27 cellular contexts compared by ENCODE assay signal in the genomic region with DNA sequence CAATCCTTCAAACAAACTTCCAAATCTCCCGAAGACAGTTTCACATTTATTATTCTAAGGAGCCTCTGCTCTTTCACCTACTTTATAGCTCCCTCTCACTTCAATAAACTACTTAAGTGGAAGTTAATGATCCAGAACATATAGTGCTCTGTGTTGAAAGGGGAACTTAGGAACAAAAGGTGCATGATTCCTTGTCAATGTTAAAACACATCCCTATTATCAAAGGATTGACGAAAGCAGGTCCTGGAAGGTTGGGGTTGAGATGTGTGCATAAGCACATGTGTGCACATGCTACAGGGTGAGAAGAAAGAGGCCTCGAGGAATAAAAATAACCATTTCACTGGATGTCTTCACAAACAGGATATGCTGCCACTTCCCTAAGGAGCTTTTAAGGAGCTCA.
DNase-seq lines count a peak whose midpoint lies in the region; FAIRE-seq and TF ChIP-seq lines count a peak whose summit lies in the region.
"Had no signal": no experiment of that assay in that cellular context is flagged by ENCODE, and none has a peak within 500 bp of the region (broad histone marks: within the 10 kb centered on the region; RNA-seq: fewer than 3 reads in every experiment).

No MANE protein-coding gene starts in this region.

- no peak overlapping the region for H3K4me3 ChIP-seq in BLaER1 treated with 17β-estradiol and CSF1 and Interleukin-3, amounts not matched to agents 10 nM and 100 nM
- H3K4me3 ChIP-seq: dorsolateral prefrontal cortex, K562, ovary, Peyer's patch had no signal

- POLR2A ChIA-PET in HEK293T (lab: Yijun Ruan, JAX) = interaction anchor here (1.3 kb wide), 1 partner anchor 9 kb away, joined by 4 read pairs; no protein-coding TSS in a partner anchor

- no peaks in the 10 kb centered on the region for H3K27me3 ChIP-seq in BLaER1 treated with 17β-estradiol and CSF1 and Interleukin-3, amounts not matched to agents 10 nM and 100 nM
- H3K27me3 ChIP-seq: dorsolateral prefrontal cortex, ovary, Peyer's patch had no signal

- H3K36me3 ChIP-seq in BLaER1 treated with 17β-estradiol and CSF1 and Interleukin-3, amounts not matched to agents 10 nM and 100 nM = peaks cover 0 to 32% (median 10%) of the 10 kb centered on the region in 11 experiments; a peak in 9 of 22 replicates
- H3K36me3 ChIP-seq: ovary, Peyer's patch had no signal

- peaks cover 0 to 21% (median 17%) of the 10 kb centered on the region in 10 experiments; a peak in 14 of 20 replicates for H3K4me1 ChIP-seq in BLaER1 treated with 17β-estradiol and CSF1 and Interleukin-3, amounts not matched to agents 10 nM and 100 nM
- H3K4me1 ChIP-seq: Peyer's patch had no signal

- H3K9me3 Mint-ChIP-seq in T-helper 2 cell treated with Interferon-gamma antibody and Interleukin-4, amounts not matched to agents 5 μg/mL and 100 μg/mL, for 36 hours = no peaks in the 10 kb centered on the region
- H3K9me3 Mint-ChIP-seq: activated CD8-positive, alpha-beta T cell treated with anti-CD3 and anti-CD28 coated beads for 36 hours; activated naive CD4-positive, alpha-beta T cell treated with anti-CD3 and anti-CD28 coated beads, Interleukin-2, amount 10 ng/mL, durations not matched to agents 7 days and 5 days; activated T-helper 1 cell treated with anti-CD3 and anti-CD28 coated beads, Interleukin-12 subunit alpha, Interleukin-12 subunit beta, Interleukin-2, Interleukin-4 antibody, amounts not matched to agents 30 ng/mL and 10 ng/mL and 1 ng/mL, durations not matched to agents 14 hours and 24 hours and 36 hours; natural killer cell treated with Interleukin-12 subunit alpha and Interleukin-12 subunit beta and Interleukin-15 and Interleukin-18, amount 100 ng/mL, for 72 hours had no signal

- no peak for DNase-seq in HEK293T (ENCODE audit: extremely low spot score)
- DNase-seq in NCI-H524 treated with DMSO at 0.1 percent for 48 hours (lab: John Stamatoyannopoulos, UW) = peak; percentile 51
- DNase-seq in left kidney (ENCODE audit: low read depth, low spot score) = peak; percentile 84
- no peak for DNase-seq in T-helper 2 cell treated with Interferon-gamma antibody and Interleukin-4, amounts not matched to agents 5 μg/mL and 100 μg/mL, for 36 hours (ENCODE audit: low spot score)
- no peak for DNase-seq in GM12891 (ENCODE audit: insufficient read length, low spot score)
- no peak for DNase-seq in NCI-H1092 treated with DMSO at 0.1 percent for 48 hours (lab: John Stamatoyannopoulos, UW)
- DNase-seq: activated CD8-positive, alpha-beta memory T cell treated with anti-CD3 and anti-CD28 coated beads, Interleukin-2, amount 50 U/mL, for 48 hours; activated CD8-positive, alpha-beta T cell treated with anti-CD3 and anti-CD28 coated beads for 36 hours; activated naive CD4-positive, alpha-beta T cell treated with anti-CD3 and anti-CD28 coated beads, Interleukin-2, amount 10 ng/mL, durations not matched to agents 7 days and 5 days; dorsolateral prefrontal cortex; foreskin melanocyte; left cardiac atrium; NCI-H1092; NCI-H2081; NCI-H526; ovary; Peyer's patch; SHP77 treated with DMSO at 0.1 percent for 48 hours; stimulated activated naive CD4-positive, alpha-beta T cell had no signal

- peak overlapping the region in 7 of 11 experiments; percentile 13 to 40 (median 23); a peak in 8 of 22 replicates for H3K4me2 ChIP-seq in BLaER1 treated with 17β-estradiol and CSF1 and Interleukin-3, amounts not matched to agents 10 nM and 100 nM

- no peaks in the 10 kb centered on the region for H3K36me3 Mint-ChIP-seq in T-helper 2 cell treated with Interferon-gamma antibody and Interleukin-4, amounts not matched to agents 5 μg/mL and 100 μg/mL, for 36 hours (ENCODE audit: low read depth)
- H3K36me3 Mint-ChIP-seq: activated naive CD4-positive, alpha-beta T cell treated with anti-CD3 and anti-CD28 coated beads, Interleukin-2, amount 10 ng/mL, durations not matched to agents 7 days and 5 days; natural killer cell treated with Interleukin-12 subunit alpha and Interleukin-12 subunit beta and Interleukin-15 and Interleukin-18, amount 100 ng/mL, for 72 hours had no signal

- peaks cover 0 to 18% (median 7%) of the 10 kb centered on the region in 11 experiments; a peak in 13 of 22 replicates for H3K9me3 ChIP-seq in BLaER1 treated with 17β-estradiol and CSF1 and Interleukin-3, amounts not matched to agents 10 nM and 100 nM (replicated peaks in 1 of 11)
- H3K9me3 ChIP-seq: ovary, Peyer's patch had no signal

- no peak overlapping the region for H3K27ac ChIP-seq in BLaER1 treated with 17β-estradiol and CSF1 and Interleukin-3, amounts not matched to agents 10 nM and 100 nM
- H3K27ac ChIP-seq: dorsolateral prefrontal cortex, ovary had no signal

- no peak overlapping the region for H3K9ac ChIP-seq in BLaER1 treated with 17β-estradiol and CSF1 and Interleukin-3, amounts not matched to agents 10 nM and 100 nM

- CTCF ChIA-PET in HEK293T (lab: Yijun Ruan, JAX) = no interaction called here

- no peak overlapping the region for H3K27ac Mint-ChIP-seq in T-helper 2 cell treated with Interferon-gamma antibody and Interleukin-4, amounts not matched to agents 5 μg/mL and 100 μg/mL, for 36 hours
- H3K27ac Mint-ChIP-seq: activated CD8-positive, alpha-beta T cell treated with anti-CD3 and anti-CD28 coated beads for 36 hours; activated naive CD4-positive, alpha-beta T cell treated with anti-CD3 and anti-CD28 coated beads, Interleukin-2, amount 10 ng/mL, durations not matched to agents 7 days and 5 days; activated T-helper 1 cell treated with anti-CD3 and anti-CD28 coated beads, Interleukin-12 subunit alpha, Interleukin-12 subunit beta, Interleukin-2, Interleukin-4 antibody, amounts not matched to agents 30 ng/mL and 10 ng/mL and 1 ng/mL, durations not matched to agents 14 hours and 24 hours and 36 hours; CD14-positive monocyte; natural killer cell treated with Interleukin-12 subunit alpha and Interleukin-12 subunit beta and Interleukin-15 and Interleukin-18, amount 100 ng/mL, for 72 hours; type B pancreatic cell had no signal

- no peak for FAIRE-seq in GM12891 (lab: Jason Lieb, UNC)
- FAIRE-seq: endometrium, GM18507, K562 had no signal

- no peaks in the 10 kb centered on the region for H3K27me3 Mint-ChIP-seq in T-helper 2 cell treated with Interferon-gamma antibody and Interleukin-4, amounts not matched to agents 5 μg/mL and 100 μg/mL, for 36 hours (ENCODE audit: low read depth)
- H3K27me3 Mint-ChIP-seq: activated CD8-positive, alpha-beta T cell treated with anti-CD3 and anti-CD28 coated beads for 36 hours; activated naive CD4-positive, alpha-beta T cell treated with anti-CD3 and anti-CD28 coated beads, Interleukin-2, amount 10 ng/mL, durations not matched to agents 7 days and 5 days; natural killer cell treated with Interleukin-12 subunit alpha and Interleukin-12 subunit beta and Interleukin-15 and Interleukin-18, amount 100 ng/mL, for 72 hours; type B pancreatic cell had no signal

- no peaks in the 10 kb centered on the region for H4K20me1 ChIP-seq in BLaER1 treated with 17β-estradiol and CSF1 and Interleukin-3, amounts not matched to agents 10 nM and 100 nM

- H3K4me1 Mint-ChIP-seq in T-helper 2 cell treated with Interferon-gamma antibody and Interleukin-4, amounts not matched to agents 5 μg/mL and 100 μg/mL, for 36 hours (ENCODE audit: low read depth) = no peaks in the 10 kb centered on the region
- H3K4me1 Mint-ChIP-seq: activated naive CD4-positive, alpha-beta T cell treated with anti-CD3 and anti-CD28 coated beads, Interleukin-2, amount 10 ng/mL, durations not matched to agents 7 days and 5 days had no signal

- TF ChIP-seq POLR2A in GM12891 (IDR thresholded peaks at IDR 0.05; ENCODE audit: low read depth, low read length) = no peak

- no peak overlapping the region for H3K4me3 Mint-ChIP-seq in T-helper 2 cell treated with Interferon-gamma antibody and Interleukin-4, amounts not matched to agents 5 μg/mL and 100 μg/mL, for 36 hours
- H3K4me3 Mint-ChIP-seq: activated CD8-positive, alpha-beta T cell treated with anti-CD3 and anti-CD28 coated beads for 36 hours; activated naive CD4-positive, alpha-beta T cell treated with anti-CD3 and anti-CD28 coated beads, Interleukin-2, amount 10 ng/mL, durations not matched to agents 7 days and 5 days; activated T-helper 1 cell treated with anti-CD3 and anti-CD28 coated beads, Interleukin-12 subunit alpha, Interleukin-12 subunit beta, Interleukin-2, Interleukin-4 antibody, amounts not matched to agents 30 ng/mL and 10 ng/mL and 1 ng/mL, durations not matched to agents 14 hours and 24 hours and 36 hours; CD14-positive monocyte; natural killer cell treated with Interleukin-12 subunit alpha and Interleukin-12 subunit beta and Interleukin-15 and Interleukin-18, amount 100 ng/mL, for 72 hours; type B pancreatic cell had no signal

TF ChIP-seq in HEK293T, 16 proteins besides CTCF, POLR2A, EP300 and RAD21:
- TF ChIP-seq NFRKB (IDR thresholded peaks at IDR 0.05) (no peak), L3MBTL2 (conservative IDR thresholded peaks at IDR 0.05) (peak; percentile 62; the same call in 1 of the 2 replicates)
- TF ChIP-seq, protein P1, sequence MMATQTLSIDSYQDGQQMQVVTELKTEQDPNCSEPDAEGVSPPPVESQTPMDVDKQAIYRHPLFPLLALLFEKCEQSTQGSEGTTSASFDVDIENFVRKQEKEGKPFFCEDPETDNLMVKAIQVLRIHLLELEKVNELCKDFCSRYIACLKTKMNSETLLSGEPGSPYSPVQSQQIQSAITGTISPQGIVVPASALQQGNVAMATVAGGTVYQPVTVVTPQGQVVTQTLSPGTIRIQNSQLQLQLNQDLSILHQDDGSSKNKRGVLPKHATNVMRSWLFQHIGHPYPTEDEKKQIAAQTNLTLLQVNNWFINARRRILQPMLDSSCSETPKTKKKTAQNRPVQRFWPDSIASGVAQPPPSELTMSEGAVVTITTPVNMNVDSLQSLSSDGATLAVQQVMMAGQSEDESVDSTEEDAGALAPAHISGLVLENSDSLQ (IDR thresholded peaks at IDR 0.05) = 0 out of 2 replicates have a peak, but pooled peaks have one; percentile 27
TF ChIP-seq in HEK293T: peak in this region for 2.

TF ChIP-seq in GM12891, 5 proteins besides CTCF, POLR2A, EP300 and RAD21:
- TF ChIP-seq POLR2AphosphoS5 (IDR thresholded peaks at IDR 0.05; ENCODE audit: low read depth, low read length) (no peak), PAX5 (IDR thresholded peaks at IDR 0.05; ENCODE audit: insufficient read depth, low read length, severe bottlenecking) (no peak), POU2F2 (IDR thresholded peaks at IDR 0.05; ENCODE audit: low read depth, low read length) (no peak), TAF1 (IDR thresholded peaks at IDR 0.05; ENCODE audit: low read depth, low read length) (no peak), SPI1 (IDR thresholded peaks at IDR 0.05; ENCODE audit: low read depth, low read length) (no peak)

Comparison
In these comparisons a context has a peak if more than half of its experiments do, and no peak if none do; other contexts are left out.
1. DNase-seq: peak in NCI-H524 treated with DMSO at 0.1 percent for 48 hours (single experiment) and left kidney (single experiment); none in HEK293T (single experiment), T-helper 2 cell treated with Interferon-gamma antibody and Interleukin-4, amounts not matched to agents 5 μg/mL and 100 μg/mL, for 36 hours (single experiment), GM12891 (single experiment) and NCI-H1092 treated with DMSO at 0.1 percent for 48 hours (single experiment).